In the genomic region with DNA sequence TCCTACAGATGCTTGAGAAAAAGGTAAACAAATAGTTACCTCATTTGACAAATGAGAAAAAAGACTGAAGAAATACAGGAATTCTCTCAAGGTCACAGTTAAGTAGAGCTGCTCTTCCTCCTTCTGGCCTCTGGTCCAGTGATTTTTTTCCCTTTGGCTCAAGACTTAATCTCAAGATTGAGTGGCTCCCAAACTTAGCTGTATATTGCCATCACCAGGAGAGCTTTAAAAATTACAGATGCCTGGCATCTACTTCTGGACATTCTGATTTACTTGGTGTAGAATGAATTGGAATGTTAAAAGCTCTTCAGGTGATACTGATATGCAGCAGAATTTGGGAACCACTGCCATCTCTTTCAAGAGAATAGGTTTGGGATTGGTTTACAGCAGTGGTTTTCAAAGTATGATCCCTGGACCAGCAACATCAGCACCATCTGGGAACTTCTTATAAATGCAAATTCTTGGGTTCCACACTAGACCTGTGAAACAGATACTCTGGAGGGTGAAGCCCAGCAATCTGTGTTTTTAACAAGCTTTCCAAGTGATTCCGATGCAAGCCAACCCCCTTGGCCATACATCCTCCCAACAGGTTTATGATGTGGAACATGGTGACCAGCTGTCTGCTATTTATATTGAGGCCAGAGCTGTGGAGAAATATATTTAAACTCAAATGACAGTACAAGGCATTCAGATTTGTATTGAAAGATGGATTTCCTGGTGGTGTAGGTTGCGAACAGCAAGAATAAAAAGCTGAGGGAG, we compare ENCODE assay signal across 32 cellular contexts.
DNase-seq lines count a peak whose midpoint lies in the region; ATAC-seq, FAIRE-seq and TF ChIP-seq lines count a peak whose summit lies in the region.
"Had no signal": no experiment of that assay in that cellular context is flagged by ENCODE, and none has a peak within 500 bp of the region (broad histone marks: within the 10 kb centered on the region; RNA-seq: fewer than 3 reads in every experiment).

No MANE protein-coding gene starts in this region.

- no peaks in the 10 kb centered on the region for H3K4me1 ChIP-seq in liver (ENCODE audit: control insufficient read depth in 4 of 4, insufficient read depth in 4 of 4, low read length in 3 of 4)
- no peaks in the 10 kb centered on the region for H3K4me1 ChIP-seq in HepG2 (ENCODE audit: insufficient read depth, low read length)
- H3K4me1 ChIP-seq in K562 (replicated peaks in 1 of 2; ENCODE audit: control insufficient read depth in 2 of 2, insufficient read depth in 2 of 2, low read length in 2 of 2) = no peaks in the 10 kb centered on the region
- H3K4me1 ChIP-seq: A549, breast epithelium, colonic mucosa, tibial artery had no signal

- CTCF ChIA-PET in HepG2 (lab: Yijun Ruan, JAX; ENCODE audit: low intra/inter-chr PET ratio, low total read pairs) (no interaction called here), K562 (lab: Yijun Ruan, JAX; ENCODE audit: low intra/inter-chr PET ratio) (no interaction called here)

- BruUV-seq in HepG2 (replicated peaks; lab: Mats Ljungman, UMichigan) (no TSS peak), K562 (replicated peaks; lab: Mats Ljungman, UMichigan) (no TSS peak)

- H2AFZ ChIP-seq in HepG2 (ENCODE audit: low read length) = no peak overlapping the region
- no peak overlapping the region for H2AFZ ChIP-seq in K562 (ENCODE audit: low read depth, low read length)

- H3K4me2 ChIP-seq in HepG2 (ENCODE audit: low read depth, low read length) = no peak overlapping the region
- H3K4me2 ChIP-seq in K562 (ENCODE audit: insufficient read depth, low read length) = no peak overlapping the region
- H3K4me2 ChIP-seq: A549, BLaER1 had no signal

- TF ChIP-seq RAD21 in liver (IDR thresholded peaks at IDR 0.05) = peak; percentile 32 to 63
- no peak for TF ChIP-seq RAD21 in HepG2 (CRISPR knock-in tag; IDR thresholded peaks at IDR 0.05)
- TF ChIP-seq RAD21 in K562 (CRISPR knock-in tag; conservative IDR thresholded peaks at IDR 0.05 in 1 of 2, IDR thresholded peaks at IDR 0.05 in 1 of 2) = no peak

- TF ChIP-seq CTCF in liver (IDR thresholded peaks at IDR 0.05; ENCODE audit: low read depth, low read length, missing input control) (no peak), HepG2 (CRISPR knock-in tag; IDR thresholded peaks at IDR 0.05) (no peak), K562 (IDR thresholded peaks at IDR 0.05 in 2 of 3, conservative IDR thresholded peaks at IDR 0.05 in 1 of 3; ENCODE audit: insufficient read depth in 2 of 3, low read depth in 1 of 3, low read length in 3 of 3) (no peak)

- DNase-seq in HepG2 (ENCODE audit: low spot score) (no peak), K562 (ENCODE audit: extremely low read depth in 1 of 4, low spot score in 3 of 4) (no peak), left kidney (ENCODE audit: low read depth, low spot score) (peak; percentile 90), GOT3 (lab: John Stamatoyannopoulos, UW) (no peak), cerebellum (ENCODE audit: low spot score) (no peak)
- DNase-seq: activated CD4-positive, alpha-beta T cell treated with anti-CD3 and anti-CD28 coated beads, Interleukin-2, amount 50 U/mL, for 1 hour; activated CD8-positive, alpha-beta memory T cell treated with anti-CD3 and anti-CD28 coated beads, Interleukin-2, amount 10 ng/mL, durations not matched to agents 7 days and 5 days; activated naive CD4-positive, alpha-beta T cell treated with anti-CD3 and anti-CD28 coated beads for 36 hours; activated T-cell treated with anti-CD3 and anti-CD28 coated beads, Interleukin-2, amount 50 U/mL, for 72 hours; amniotic stem cell; colonic mucosa; effector memory CD8-positive, alpha-beta T cell; foreskin melanocyte; hippocampal formation; natural killer cell; NCI-H1092; NCI-H187; SHP77; small intestine; stimulated activated CD8-positive, alpha-beta memory T cell treated with anti-CD3 and anti-CD28 coated beads, Interleukin-4, amount 100 ng/mL, for 48 hours; stimulated activated naive CD8-positive, alpha-beta T cell treated with anti-CD3 and anti-CD28 coated beads, Interleukin-15, amount 100 ng/mL, for 72 hours; SW 1271; T1000; tibial artery had no signal

- H3K9me3 ChIP-seq in liver (ENCODE audit: control insufficient read depth in 4 of 4, low read length in 3 of 4) (no peaks in the 10 kb centered on the region), HepG2 (ENCODE audit: low read length) (no peaks in the 10 kb centered on the region), K562 (replicated peaks; ENCODE audit: control insufficient read depth, insufficient read depth, low read depth, low read length) (no peaks in the 10 kb centered on the region; the same call in 1 of the 2 replicates)
- H3K9me3 ChIP-seq: A549, BLaER1, breast epithelium, colonic mucosa, tibial artery had no signal

- in situ Hi-C loops in HepG2 (cut with HindIII; ENCODE audit: extremely low pct_ligation_motif_present, low pct_unique_long_range_greater_than_20kb) (no loop called here), K562 (cut with MboI) (no loop called here)

- no peak for TF ChIP-seq EP300 in HepG2 (IDR thresholded peaks at IDR 0.05; ENCODE audit: low read depth in 2 of 2, low read length in 2 of 2)
- no peak for TF ChIP-seq EP300 in HepG2 (CRISPR knock-in tag; IDR thresholded peaks at IDR 0.05; ENCODE audit: borderline replicate concordance)
- TF ChIP-seq EP300 in K562 (IDR thresholded peaks at IDR 0.05; ENCODE audit: low read length) = no peak

- H3K27me3 ChIP-seq in liver (ENCODE audit: control insufficient read depth in 4 of 4, insufficient read depth in 4 of 4, low read length in 3 of 4) (no peaks in the 10 kb centered on the region), HepG2 (ENCODE audit: control insufficient read depth in 1 of 2, insufficient read depth in 2 of 2, low read length in 2 of 2) (no peaks in the 10 kb centered on the region), K562 (ENCODE audit: control insufficient read depth in 2 of 2, insufficient read depth in 2 of 2, low read length in 2 of 2) (no peaks in the 10 kb centered on the region)
- H3K27me3 ChIP-seq: BLaER1, breast epithelium, colonic mucosa, tibial artery had no signal

- H3K36me3 ChIP-seq in liver (ENCODE audit: control insufficient read depth in 4 of 4, insufficient read depth in 3 of 4, low read depth in 1 of 4, low read length in 3 of 4) (no peaks in the 10 kb centered on the region), HepG2 (replicated peaks in 1 of 2; ENCODE audit: control insufficient read depth in 1 of 2, insufficient read depth in 2 of 2, low read length in 2 of 2) (no peaks in the 10 kb centered on the region), K562 (ENCODE audit: control insufficient read depth, insufficient read depth, low read length) (no peaks in the 10 kb centered on the region)
- H3K36me3 ChIP-seq: BLaER1, breast epithelium, colonic mucosa, tibial artery had no signal

- ATAC-seq in HepG2 = no peak
- no peak for ATAC-seq in K562
- no peak for ATAC-seq in GM19328 (IDR thresholded peaks at IDR 0.05; ENCODE audit: unreplicated experiment)
- ATAC-seq in HG02763 (IDR thresholded peaks at IDR 0.05; ENCODE audit: unreplicated experiment) = no peak
- ATAC-seq: A549; activated CD8-positive, alpha-beta memory T cell treated with anti-CD3 and anti-CD28 coated beads, Interleukin-2, amount 10 ng/mL, durations not matched to agents 7 days and 5 days; activated T-cell treated with anti-CD3 and anti-CD28 coated beads, Interleukin-2, amount 50 U/mL, for 72 hours; effector memory CD8-positive, alpha-beta T cell; natural killer cell; stimulated activated naive CD8-positive, alpha-beta T cell treated with anti-CD3 and anti-CD28 coated beads, Interleukin-15, amount 100 ng/mL, for 72 hours; WTC11 had no signal

- intact Hi-C loops in HepG2 (cut with micrococcal nuclease; ENCODE audit: unreplicated experiment) (no loop called here), K562 (cut with micrococcal nuclease) (no loop called here)

- POLR2A ChIA-PET in HepG2 (lab: Yijun Ruan, JAX) = no interaction called here
- POLR2A ChIA-PET in K562 (lab: Yijun Ruan, JAX) = interaction anchor here (0.8 kb wide), 1 partner anchor 10 kb away, joined by 3 read pairs; no protein-coding TSS in a partner anchor

- TF ChIP-seq POLR2A in HepG2 (IDR thresholded peaks at IDR 0.05; ENCODE audit: insufficient read depth in 1 of 2, low read depth in 2 of 2, low read length in 2 of 2) (no peak), K562 (conservative IDR thresholded peaks at IDR 0.05) (no peak)

- no peak for FAIRE-seq in HepG2 (lab: Jason Lieb, UNC)
- peak; percentile 26 for FAIRE-seq in K562 (lab: Jason Lieb, UNC)
- FAIRE-seq: A549, GM18507, small intestine had no signal

- no peak overlapping the region for H3K27ac ChIP-seq in liver (ENCODE audit: low read depth in 1 of 2, low read length in 2 of 2)
- no peak overlapping the region for H3K27ac ChIP-seq in HepG2 (ENCODE audit: extremely low read length, insufficient read depth, low read length)
- H3K27ac ChIP-seq in K562 (ENCODE audit: extremely low read depth, low read depth, low read length) = no peak overlapping the region
- H3K27ac ChIP-seq: A549, BLaER1, breast epithelium, colonic mucosa, tibial artery had no signal

- H3K79me2 ChIP-seq in HepG2 (ENCODE audit: insufficient read depth, low read length) = no peaks in the 10 kb centered on the region
- no peaks in the 10 kb centered on the region for H3K79me2 ChIP-seq in K562 (ENCODE audit: control insufficient read depth, insufficient read depth, low read length)

- H3K9ac ChIP-seq in liver (ENCODE audit: low read depth in 1 of 2, low read length in 2 of 2) (no peak overlapping the region), HepG2 (ENCODE audit: insufficient read depth, low read depth, low read length) (no peak overlapping the region), K562 (ENCODE audit: insufficient read depth in 1 of 2, low read depth in 2 of 2, low read length in 2 of 2) (no peak overlapping the region)
- H3K9ac ChIP-seq: BLaER1 had no signal

- H3K4me3 ChIP-seq in liver (ENCODE audit: low read depth in 1 of 3, low read length in 3 of 3) (no peak overlapping the region), HepG2 (replicated peaks in 1 of 3; ENCODE audit: insufficient read depth in 1 of 3, low read depth in 2 of 3, low read length in 3 of 3) (no peak overlapping the region), K562 (no peak overlapping the region)
- H3K4me3 ChIP-seq: A549, BLaER1, breast epithelium, colonic mucosa, tibial artery had no signal

- H3K9me1 ChIP-seq in K562 (ENCODE audit: control insufficient read depth, insufficient read depth, low read length) = no peaks in the 10 kb centered on the region

- 76% methylated on average over 2 of the region's 2 CpGs for WGBS in liver
- WGBS in HepG2 (ENCODE audit: low lambda C conversion rate) = 8% methylated on average over 2 of the region's 2 CpGs
- WGBS in K562 (ENCODE audit: insufficient coverage, low coverage, missing lambda C conversion rate) = 0% methylated on average over 2 of the region's 2 CpGs

- no peaks in the 10 kb centered on the region for H4K20me1 ChIP-seq in HepG2 (ENCODE audit: insufficient read depth, low read length)
- no peaks in the 10 kb centered on the region for H4K20me1 ChIP-seq in K562 (replicated peaks; ENCODE audit: control insufficient read depth, insufficient read depth, low read length)
- H4K20me1 ChIP-seq: BLaER1 had no signal

TF ChIP-seq in liver, 16 proteins besides CTCF, POLR2A, EP300 and RAD21 (continues in another document):
- no peak for TF ChIP-seq GABPA (IDR thresholded peaks at IDR 0.05 in 1 of 2, conservative IDR thresholded peaks at IDR 0.05 in 1 of 2)

TF ChIP-seq in HepG2, 621 proteins besides CTCF, POLR2A, EP300 and RAD21 (continues in another document):
- no peak for TF ChIP-seq ISX (CRISPR knock-in tag; conservative IDR thresholded peaks at IDR 0.05)
